In genomic region chr9:121055642-121056143, GRCh38 we compare ENCODE assay signal across 11 cellular contexts. TPM values are rescaled to one million over a fixed set of nuclear protein-coding genes. Genes with fewer than 3 reads are reported as not detected.
DNase-seq lines count a peak whose midpoint lies in the region; ATAC-seq and TF ChIP-seq lines count a peak whose summit lies in the region.
"Had no signal": no experiment of that assay in that cellular context is flagged by ENCODE, and none has a peak within 500 bp of the region (broad histone marks: within the 10 kb centered on the region; RNA-seq: fewer than 3 reads in every experiment).

No MANE protein-coding gene starts in this region.

- 96% methylated on average over 2 of the region's 2 CpGs; no CpG with 5 or more reads in 1 of the 2 donors for WGBS in upper lobe of left lung, 2 donors

- intact Hi-C loops in Panc1 (cut with micrococcal nuclease; ENCODE audit: unreplicated experiment): no loop called here

- H3K36me3 Mint-ChIP-seq in activated naive CD4-positive, alpha-beta T cell treated with anti-CD3 and anti-CD28 coated beads, Interleukin-2, amount 50 U/mL, for 72 hours: no peaks in the 10 kb centered on the region

- TF ChIP-seq EP300 in upper lobe of left lung (IDR thresholded peaks at IDR 0.05): no peak

- no peak overlapping the region for H3K4me3 ChIP-seq in Panc1 (ENCODE audit: low read depth in 2 of 2, low read length in 2 of 2)
- no peak overlapping the region for H3K4me3 ChIP-seq in upper lobe of left lung

- no peak overlapping the region for H3K27ac Mint-ChIP-seq in activated naive CD4-positive, alpha-beta T cell treated with anti-CD3 and anti-CD28 coated beads, Interleukin-2, amount 50 U/mL, for 72 hours
- H3K27ac Mint-ChIP-seq: activated CD4-positive, alpha-beta T cell treated with anti-CD3 and anti-CD28 coated beads, Interleukin-2, amount 10 ng/mL, durations not matched to agents 24 days and 14 days; CD4-positive, alpha-beta T cell had no signal

- no peaks in the 10 kb centered on the region for H3K9me3 Mint-ChIP-seq in activated naive CD4-positive, alpha-beta T cell treated with anti-CD3 and anti-CD28 coated beads, Interleukin-2, amount 50 U/mL, for 72 hours
- H3K9me3 Mint-ChIP-seq: activated CD4-positive, alpha-beta T cell treated with anti-CD3 and anti-CD28 coated beads, Interleukin-2, amount 10 ng/mL, durations not matched to agents 24 days and 14 days had no signal

- TF ChIP-seq CTCF in Panc1 (IDR thresholded peaks at IDR 0.05) (peak; percentile 44), upper lobe of left lung (IDR thresholded peaks at IDR 0.05) (peak in 5 of 6 experiments; percentile 14 to 44 (median 29)), GM13977 (IDR thresholded peaks at IDR 0.05; ENCODE audit: extremely low read depth, insufficient read depth, missing control alignments) (no peak)

- H3K27ac ChIP-seq in Panc1 (ENCODE audit: low read length) (no peak overlapping the region), upper lobe of left lung (no peak overlapping the region)

- peak; percentile 49 to 59 for ATAC-seq in activated naive CD4-positive, alpha-beta T cell treated with anti-CD3 and anti-CD28 coated beads, Interleukin-2, amount 50 U/mL, for 72 hours
- ATAC-seq in Panc1: peak; percentile 73; the same call in 1 of the 2 replicates
- ATAC-seq in upper lobe of left lung (ENCODE audit: low FRiP score in 2 of 2): no peak
- no peak for ATAC-seq in GM19455 (IDR thresholded peaks at IDR 0.05; ENCODE audit: unreplicated experiment)

- TF ChIP-seq POLR2A in upper lobe of left lung (IDR thresholded peaks at IDR 0.05): no peak

- H3K9me3 ChIP-seq in Panc1 (ENCODE audit: control insufficient read depth, insufficient read depth, low read depth, low read length) (no peaks in the 10 kb centered on the region), upper lobe of left lung (no peaks in the 10 kb centered on the region)

- H3K27me3 ChIP-seq in Panc1 (ENCODE audit: control insufficient read depth, insufficient read depth, low read length): no peaks in the 10 kb centered on the region
- no peaks in the 10 kb centered on the region for H3K27me3 ChIP-seq in upper lobe of left lung

- DNase-seq in activated naive CD4-positive, alpha-beta T cell treated with anti-CD3 and anti-CD28 coated beads, Interleukin-2, amount 50 U/mL, for 72 hours (ENCODE audit: low spot score in 2 of 2): no peak
- no peak for DNase-seq in activated naive CD4-positive, alpha-beta T cell treated with Interleukin-2 at 50 U/mL for 16 hours
- DNase-seq in Panc1 (ENCODE audit: low read depth, low spot score) (no peak), germinal center (ENCODE audit: low spot score) (peak; percentile 41), upper lobe of left lung (no peak), GM13977 (ENCODE audit: low spot score) (no peak)
- DNase-seq in stimulated activated CD8-positive, alpha-beta memory T cell treated with anti-CD3 and anti-CD28 coated beads, Interleukin-4, amount 100 ng/mL, for 48 hours: no peak
- DNase-seq: activated CD4-positive, alpha-beta T cell treated with anti-CD3 and anti-CD28 coated beads, Interleukin-2, amount 10 ng/mL, durations not matched to agents 24 days and 14 days; CD4-positive, alpha-beta T cell; NCI-H1436 had no signal

- no peaks in the 10 kb centered on the region; the same call in 1 of the 2 replicates for H3K36me3 ChIP-seq in Panc1 (ENCODE audit: control insufficient read depth, insufficient read depth, low read length)
- no peaks in the 10 kb centered on the region for H3K36me3 ChIP-seq in upper lobe of left lung

- no peaks in the 10 kb centered on the region for H3K4me1 ChIP-seq in Panc1 (ENCODE audit: control insufficient read depth, insufficient read depth, low read length)
- no peaks in the 10 kb centered on the region for H3K4me1 ChIP-seq in upper lobe of left lung

- POLR2A ChIA-PET in Panc1 (lab: Charles Lee): no interaction called here

- CTCF ChIA-PET in Panc1 (lab: Charles Lee): no interaction called here

- in situ Hi-C loops in Panc1 (cut with HindIII; ENCODE audit: low pct_unique_long_range_greater_than_20kb, low sequenced_read_pairs) (no loop called here), GM13977 (cut with MboI; ENCODE audit: low pct_unique_long_range_greater_than_20kb, low sequenced_read_pairs, unreplicated experiment) (no loop called here)

- no TSS peak for BruUV-seq in Panc1 (replicated peaks; lab: Mats Ljungman, UMichigan)

RNA-seq across cellular contexts. Expression of gene C5, which starts 5.6 kb away (rescaled TPM):
- total RNA-seq in activated naive CD4-positive, alpha-beta T cell treated with anti-CD3 and anti-CD28 coated beads, Interleukin-2, amount 50 U/mL, for 72 hours: 1 to 10 TPM; 1.4 to 2.2 TPM
- total RNA-seq in Panc1 (2021; ENCODE audit: unreplicated experiment) (1.6 TPM), upper lobe of left lung (10 to 100 TPM in 5 of 6 donors, 1 to 10 TPM in 1; 7.1 to 18.9 (median 16.8) TPM)
- 1.0 TPM for polyA plus RNA-seq in Panc1 (2012; ENCODE audit: insufficient read length)

RNA-seq across cellular contexts. Expression of gene CNTRL, which starts 19.1 kb away (rescaled TPM):
- 10 to 100 TPM; 68.5 to 88.1 TPM for total RNA-seq in activated naive CD4-positive, alpha-beta T cell treated with anti-CD3 and anti-CD28 coated beads, Interleukin-2, amount 50 U/mL, for 72 hours
- total RNA-seq in Panc1 (2021; ENCODE audit: unreplicated experiment) (11.5 TPM), upper lobe of left lung (10 to 100 TPM; 16.1 to 52.4 (median 20.4) TPM)
- polyA plus RNA-seq in Panc1 (2012; ENCODE audit: insufficient read length): 5.3 TPM

Comparison
In these comparisons a context has a peak if more than half of its experiments do, and no peak if none do; other contexts are left out.
1. ATAC-seq: peak in activated naive CD4-positive, alpha-beta T cell treated with anti-CD3 and anti-CD28 coated beads, Interleukin-2, amount 50 U/mL, for 72 hours (2 of 2) and Panc1 (single experiment); none in upper lobe of left lung (0 of 2) and GM19455 (single experiment).